Comparison of ENCODE assay signal across 9 cellular contexts in genomic region chr2:196275646-196276352, GRCh38.
DNase-seq lines count a peak whose midpoint lies in the region; ATAC-seq, FAIRE-seq and TF ChIP-seq lines count a peak whose summit lies in the region.
"Had no signal": no experiment of that assay in that cellular context is flagged by ENCODE, and none has a peak within 500 bp of the region (broad histone marks: within the 10 kb centered on the region; RNA-seq: fewer than 3 reads in every experiment).

No MANE protein-coding gene starts in this region.

- no peaks in the 10 kb centered on the region for H3K79me2 ChIP-seq in KMS-11 (ENCODE audit: insufficient read depth, low read depth)

- H3K9ac ChIP-seq in KMS-11: peak overlapping the region; percentile 7; the same call in 1 of the 2 replicates

- no peaks in the 10 kb centered on the region for H3K9me3 ChIP-seq in gastroesophageal sphincter

- peak overlapping the region; percentile 94 for H3K4me2 ChIP-seq in KMS-11

- H3K27me3 ChIP-seq in KMS-11 (ENCODE audit: insufficient read depth, low read depth): no peaks in the 10 kb centered on the region
- no peaks in the 10 kb centered on the region for H3K27me3 ChIP-seq in gastroesophageal sphincter

- FAIRE-seq in GM18507 (lab: Jason Lieb, UNC): peak; percentile 70

- 57 to 85% methylated on average over 2 to 4 of the region's 5 CpGs for WGBS in gastroesophageal sphincter (ENCODE audit: low coverage in 1 of 2), 2 donors

- H3K4me3 ChIP-seq in KMS-11 (IDR thresholded peaks at IDR 0.05; ENCODE audit: insufficient read depth, low read depth, low read length) (no peak overlapping the region), gastroesophageal sphincter (no peak overlapping the region)

- H3K36me3 ChIP-seq in KMS-11 (ENCODE audit: insufficient read depth): no peaks in the 10 kb centered on the region
- H3K36me3 ChIP-seq in gastroesophageal sphincter: no peaks in the 10 kb centered on the region

- TF ChIP-seq POLR2A in gastroesophageal sphincter (IDR thresholded peaks at IDR 0.05): no peak

- ATAC-seq in activated naive CD8-positive, alpha-beta T cell treated with anti-CD3 and anti-CD28 coated beads, Interleukin-2, amount 50 U/mL, for 24 hours: peak; percentile 78
- ATAC-seq in natural killer cell treated with Interleukin-12 subunit alpha and Interleukin-12 subunit beta and Interleukin-15 and Interleukin-18, amount 100 ng/mL, for 72 hours: peak; percentile 80
- no peak for ATAC-seq in gastroesophageal sphincter

- H3K27ac ChIP-seq in KMS-11 (peak overlapping the region; percentile 67), gastroesophageal sphincter (no peak overlapping the region)

- peak overlapping the region; percentile 96 for H3K27ac Mint-ChIP-seq in activated naive CD8-positive, alpha-beta T cell treated with anti-CD3 and anti-CD28 coated beads, Interleukin-2, amount 50 U/mL, for 24 hours
- peak overlapping the region; percentile 61 to 89 for H3K27ac Mint-ChIP-seq in natural killer cell treated with Interleukin-12 subunit alpha and Interleukin-12 subunit beta and Interleukin-15 and Interleukin-18, amount 100 ng/mL, for 72 hours

- peaks cover 68% of the 10 kb centered on the region for H3K4me1 Mint-ChIP-seq in activated naive CD8-positive, alpha-beta T cell treated with anti-CD3 and anti-CD28 coated beads, Interleukin-2, amount 50 U/mL, for 24 hours
- H3K4me1 Mint-ChIP-seq in natural killer cell treated with Interleukin-12 subunit alpha and Interleukin-12 subunit beta and Interleukin-15 and Interleukin-18, amount 100 ng/mL, for 72 hours (ENCODE audit: low read depth in 2 of 2): peaks cover 25 to 36% of the 10 kb centered on the region in 2 donors

- no peaks in the 10 kb centered on the region for H3K27me3 Mint-ChIP-seq in activated naive CD8-positive, alpha-beta T cell treated with anti-CD3 and anti-CD28 coated beads, Interleukin-2, amount 50 U/mL, for 24 hours
- no peaks in the 10 kb centered on the region for H3K27me3 Mint-ChIP-seq in natural killer cell treated with Interleukin-12 subunit alpha and Interleukin-12 subunit beta and Interleukin-15 and Interleukin-18, amount 100 ng/mL, for 72 hours

- H3K36me3 Mint-ChIP-seq in activated naive CD8-positive, alpha-beta T cell treated with anti-CD3 and anti-CD28 coated beads, Interleukin-2, amount 50 U/mL, for 24 hours (ENCODE audit: low read depth): peaks cover 4% of the 10 kb centered on the region
- H3K36me3 Mint-ChIP-seq in natural killer cell treated with Interleukin-12 subunit alpha and Interleukin-12 subunit beta and Interleukin-15 and Interleukin-18, amount 100 ng/mL, for 72 hours: no peaks in the 10 kb centered on the region

- peak overlapping the region; percentile 68 for H3K4me3 Mint-ChIP-seq in activated naive CD8-positive, alpha-beta T cell treated with anti-CD3 and anti-CD28 coated beads, Interleukin-2, amount 50 U/mL, for 24 hours
- H3K4me3 Mint-ChIP-seq in natural killer cell treated with Interleukin-12 subunit alpha and Interleukin-12 subunit beta and Interleukin-15 and Interleukin-18, amount 100 ng/mL, for 72 hours: peak overlapping the region; percentile 50

- H3K4me1 ChIP-seq in KMS-11 (ENCODE audit: low read depth, poor library complexity, severe bottlenecking): peaks cover 65% of the 10 kb centered on the region
- no peaks in the 10 kb centered on the region for H3K4me1 ChIP-seq in gastroesophageal sphincter

- H3K9me3 Mint-ChIP-seq in activated naive CD8-positive, alpha-beta T cell treated with anti-CD3 and anti-CD28 coated beads, Interleukin-2, amount 50 U/mL, for 24 hours: peaks cover 7% of the 10 kb centered on the region
- no peaks in the 10 kb centered on the region for H3K9me3 Mint-ChIP-seq in natural killer cell treated with Interleukin-12 subunit alpha and Interleukin-12 subunit beta and Interleukin-15 and Interleukin-18, amount 100 ng/mL, for 72 hours

- no peaks in the 10 kb centered on the region for H4K20me1 ChIP-seq in KMS-11 (ENCODE audit: insufficient read depth)

- TF ChIP-seq CTCF in KMS-11 (conservative IDR thresholded peaks at IDR 0.05; ENCODE audit: low read depth, low read length) (no peak), gastroesophageal sphincter (IDR thresholded peaks at IDR 0.05) (no peak)

- TF ChIP-seq EP300 in gastroesophageal sphincter (IDR thresholded peaks at IDR 0.05): no peak

- DNase-seq in GM18507 (ENCODE audit: extremely low spot score, insufficient read length, low read depth) (no peak), DMS114 treated with DMSO at 0.1 percent for 48 hours (lab: John Stamatoyannopoulos, UW; ENCODE audit: unreplicated experiment) (no peak), iPS-NIHi11 (ENCODE audit: low spot score) (no peak)
- DNase-seq in activated naive CD8-positive, alpha-beta T cell treated with anti-CD3 and anti-CD28 coated beads, Interleukin-2, amount 50 U/mL, for 24 hours: no peak
- DNase-seq in natural killer cell treated with Interleukin-12 subunit alpha and Interleukin-12 subunit beta and Interleukin-15 and Interleukin-18, amount 100 ng/mL, for 72 hours (ENCODE audit: low spot score): no peak
- no peak for DNase-seq in stimulated activated CD4-positive, alpha-beta T cell treated with anti-CD3 and anti-CD28 coated beads, Interleukin-12 subunit alpha, Interleukin-12 subunit beta, amount 100 ng/mL, for 4 hours
- DNase-seq: midbrain had no signal

- H2AFZ ChIP-seq in KMS-11 (ENCODE audit: low read depth): peak overlapping the region; percentile 15; the same call in 1 of the 2 replicates
